1 cellular context compared by ENCODE assay signal in the genomic region with DNA sequence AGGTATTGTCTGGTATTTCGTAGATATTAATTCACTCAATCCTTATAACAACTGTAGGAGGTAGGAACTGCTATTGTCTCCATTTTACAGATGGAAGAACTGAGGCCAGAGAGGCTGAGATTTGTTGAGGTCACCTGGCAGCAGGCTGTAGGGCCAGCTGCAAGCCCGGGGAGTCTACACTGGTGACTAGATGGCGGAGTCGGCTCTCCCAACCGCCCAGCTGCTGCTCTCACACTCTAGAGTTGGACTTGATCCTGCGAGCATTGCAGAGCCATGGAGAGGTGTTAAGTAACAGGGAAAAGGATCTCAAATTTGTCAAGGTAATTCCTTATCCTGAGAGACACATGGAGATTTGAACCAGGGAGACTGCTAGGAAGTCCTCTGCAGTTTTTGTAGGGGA.
A peak's percentile ranks its signal among the peaks of the same experiment; 100 is the strongest.
TF ChIP-seq lines count a peak whose summit lies in the region.

No MANE protein-coding gene starts in this region.

TF ChIP-seq in K562, 482 proteins besides CTCF, POLR2A, EP300 and RAD21:
- TF ChIP-seq ZNF143 (CRISPR knock-in tag; IDR thresholded peaks at IDR 0.05): no peak
- 0 out of 2 replicates have a peak, but pooled peaks have one; percentile 29 for TF ChIP-seq BCOR (IDR thresholded peaks at IDR 0.05)
